ENCODE assay signal across 9 cellular contexts in the genomic region with DNA sequence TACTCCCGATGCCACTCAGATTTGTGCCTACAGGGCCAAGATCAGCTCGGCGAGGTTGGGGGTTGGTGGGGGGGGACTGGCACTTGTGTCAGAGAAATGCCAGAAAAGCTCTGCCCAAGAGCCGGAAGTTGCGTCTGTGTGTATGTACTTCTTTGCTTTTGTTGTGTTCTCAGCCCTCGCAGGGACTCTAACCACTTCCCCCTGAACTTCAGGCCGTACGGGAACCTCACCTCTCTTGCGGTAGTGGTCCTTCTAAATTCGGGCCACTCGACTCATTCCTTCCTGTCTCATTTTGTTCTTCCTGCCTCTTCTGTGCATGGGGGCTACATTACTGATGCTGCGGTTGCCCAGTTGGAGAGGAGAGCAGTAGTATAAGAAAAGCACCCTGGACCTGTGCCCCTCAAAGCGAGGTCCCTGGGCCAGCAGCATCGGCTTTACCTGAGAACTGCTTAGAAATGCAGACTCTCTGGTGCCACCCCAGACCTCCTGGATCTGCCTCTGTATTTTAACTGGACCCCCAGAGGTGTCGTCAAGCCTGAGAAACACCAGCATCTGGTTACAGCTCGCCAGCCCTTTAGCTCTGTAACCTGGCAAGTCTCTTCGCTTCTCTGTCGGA.
DNase-seq lines count a peak whose midpoint lies in the region; ATAC-seq and TF ChIP-seq lines count a peak whose summit lies in the region.
"Had no signal": no experiment of that assay in that cellular context is flagged by ENCODE, and none has a peak within 500 bp of the region (broad histone marks: within the 10 kb centered on the region; RNA-seq: fewer than 3 reads in every experiment).

No MANE protein-coding gene starts in this region.

- H3K27me3 Mint-ChIP-seq in osteocyte (ENCODE audit: unreplicated experiment), result no peaks in the 10 kb centered on the region

- H3K27ac ChIP-seq in PC-3 (ENCODE audit: low read length), result no peak overlapping the region

- intact Hi-C loops in sciatic nerve (cut with DNase I) (no loop called here), PC-3 (cut with micrococcal nuclease) (no loop called here)

- H3K79me2 ChIP-seq in PC-3 (ENCODE audit: low read length), result no peaks in the 10 kb centered on the region

- H3K4me2 ChIP-seq in PC-3 (ENCODE audit: low read length), result no peak overlapping the region

- no peaks in the 10 kb centered on the region for H3K9me2 ChIP-seq in PC-3 (replicated peaks; ENCODE audit: low read length)

- peak; percentile 74 for ATAC-seq in GM19463 (IDR thresholded peaks at IDR 0.05; ENCODE audit: unreplicated experiment)
- ATAC-seq in HG03558 (IDR thresholded peaks at IDR 0.05; ENCODE audit: extremely low read depth, unreplicated experiment), result peak; percentile 71
- peak; percentile 32 for ATAC-seq in sciatic nerve
- ATAC-seq in HG03521 (IDR thresholded peaks at IDR 0.05; ENCODE audit: unreplicated experiment), result no peak
- ATAC-seq in PC-3, result no peak

- no peaks in the 10 kb centered on the region for H3F3A ChIP-seq in PC-3 (ENCODE audit: low read length, unreplicated experiment)

- no peaks in the 10 kb centered on the region for H3K4me1 ChIP-seq in PC-3 (ENCODE audit: insufficient read depth, low read length)

- H3K9me3 Mint-ChIP-seq in osteocyte (ENCODE audit: unreplicated experiment), result peaks cover 11% of the 10 kb centered on the region

- H3K27me3 ChIP-seq in PC-3 (ENCODE audit: low read length), result no peaks in the 10 kb centered on the region

- H3K36me3 ChIP-seq in PC-3 (ENCODE audit: low read depth, low read length), result no peaks in the 10 kb centered on the region

- no peak overlapping the region for H3K4me3 Mint-ChIP-seq in osteocyte (ENCODE audit: unreplicated experiment)
- H3K4me3 Mint-ChIP-seq: neural crest cell had no signal

- H3K4me3 ChIP-seq in PC-3 (ENCODE audit: low read length), result no peak overlapping the region

- CTCF ChIA-PET in PC-3 (lab: Charles Lee), result no interaction called here

- H2AFZ ChIP-seq in PC-3 (ENCODE audit: low read length), result no peak overlapping the region

- H3K9ac ChIP-seq in PC-3 (ENCODE audit: low read length), result no peak overlapping the region

- H4K20me1 ChIP-seq in PC-3 (ENCODE audit: low read length), result no peaks in the 10 kb centered on the region

- no peaks in the 10 kb centered on the region for H3K9me3 ChIP-seq in PC-3 (ENCODE audit: low read length)

- no peak overlapping the region for H3K27ac Mint-ChIP-seq in osteocyte (ENCODE audit: unreplicated experiment)

- DNase-seq in activated T-cell treated with anti-CD3 and anti-CD28 coated beads, Interleukin-2, amount 50 U/mL, for 1 hour, result peak; percentile 39
- DNase-seq in sciatic nerve (ENCODE audit: low spot score) (no peak), osteocyte (ENCODE audit: extremely low spot score, unreplicated experiment) (no peak), HT-29 (ENCODE audit: low spot score) (no peak), PC-3 (no peak)

- no peaks in the 10 kb centered on the region for H3K36me3 Mint-ChIP-seq in osteocyte (ENCODE audit: unreplicated experiment)

- no TSS peak for BruUV-seq in PC-3 (replicated peaks; lab: Mats Ljungman, UMichigan)

- no peaks in the 10 kb centered on the region for H3K4me1 Mint-ChIP-seq in osteocyte (ENCODE audit: unreplicated experiment)
- H3K4me1 Mint-ChIP-seq: neural crest cell had no signal

- TF ChIP-seq CTCF in osteocyte (IDR thresholded peaks at IDR 0.05) (no peak), PC-3 (conservative IDR thresholded peaks at IDR 0.05; ENCODE audit: low read depth, low read length) (no peak)

- POLR2A ChIA-PET in PC-3 (lab: Charles Lee; ENCODE audit: unreplicated experiment), result no interaction called here

Comparison
In these comparisons a context has a peak if more than half of its experiments do, and no peak if none do; other contexts are left out.
1. ATAC-seq: peak in GM19463 (single experiment), HG03558 (single experiment) and sciatic nerve (single experiment); none in HG03521 (single experiment) and PC-3 (single experiment).